Comparison of ENCODE assay signal across 8 cellular contexts in genomic region chr7:1123721-1124120, GRCh38. TPM values are rescaled to one million over a fixed set of nuclear protein-coding genes. Genes with fewer than 3 reads are reported as not detected.
DNase-seq lines count a peak whose midpoint lies in the region; ATAC-seq, FAIRE-seq and TF ChIP-seq lines count a peak whose summit lies in the region.

No MANE protein-coding gene starts in this region.

- TF ChIP-seq CTCF in K562 (IDR thresholded peaks at IDR 0.05 in 2 of 3, conservative IDR thresholded peaks at IDR 0.05 in 1 of 3; ENCODE audit: insufficient read depth in 2 of 3, low read depth in 1 of 3, low read length in 3 of 3) = no peak

- DNase-seq in Daoy (ENCODE audit: low read depth) (peak; percentile 87), K562 (ENCODE audit: extremely low read depth in 1 of 4, low spot score in 3 of 4) (no peak), hippocampal formation (lab: John Stamatoyannopoulos, UW) (peak; percentile 60 to 63), pulmonary artery endothelial cell (ENCODE audit: low read depth, low spot score) (peak; percentile 81), DMS53 treated with DMSO at 0.1 percent for 48 hours (lab: John Stamatoyannopoulos, UW; ENCODE audit: unreplicated experiment) (no peak), DMS153 (lab: John Stamatoyannopoulos, UW) (no peak)
- DNase-seq in effector memory CD4-positive, alpha-beta T cell = no peak
- no peak for DNase-seq in stimulated activated CD4-positive, alpha-beta T cell treated with anti-CD3 and anti-CD28 coated beads, Interleukin-15, amount 100 ng/mL, for 24 hours

- peaks cover 0 to 22% of the 10 kb centered on the region in 2 experiments; a peak in 2 of 5 replicates for H3K4me1 ChIP-seq in K562 (replicated peaks in 1 of 2; ENCODE audit: control insufficient read depth in 2 of 2, insufficient read depth in 2 of 2, low read length in 2 of 2)
- H3K4me1 ChIP-seq in effector memory CD4-positive, alpha-beta T cell (ENCODE audit: control insufficient read depth, insufficient read depth, low read length, poor library complexity, severe bottlenecking) = no peaks in the 10 kb centered on the region

- in situ Hi-C loops in K562 (cut with MboI) = no loop called here

- TF ChIP-seq RAD21 in K562 (CRISPR knock-in tag; conservative IDR thresholded peaks at IDR 0.05 in 1 of 2, IDR thresholded peaks at IDR 0.05 in 1 of 2) = no peak

- FAIRE-seq in K562 (lab: Jason Lieb, UNC) = no peak

- H3K4me3 ChIP-seq in K562 = no peak overlapping the region
- no peak overlapping the region for H3K4me3 ChIP-seq in effector memory CD4-positive, alpha-beta T cell (ENCODE audit: insufficient read depth, low read depth, low read length, poor library complexity, severe bottlenecking)

- no peak overlapping the region for H2AFZ ChIP-seq in K562 (ENCODE audit: low read depth, low read length)

- no peaks in the 10 kb centered on the region for H3K9me3 ChIP-seq in K562 (replicated peaks; ENCODE audit: control insufficient read depth, insufficient read depth, low read depth, low read length)
- no peaks in the 10 kb centered on the region for H3K9me3 ChIP-seq in effector memory CD4-positive, alpha-beta T cell (ENCODE audit: control insufficient read depth, low read length)

- H4K20me1 ChIP-seq in K562 (replicated peaks; ENCODE audit: control insufficient read depth, insufficient read depth, low read length) = no peaks in the 10 kb centered on the region

- intact Hi-C loops in K562 (cut with micrococcal nuclease) = no loop called here

- H3K27ac ChIP-seq in K562 (ENCODE audit: extremely low read depth, low read depth, low read length) = no peak overlapping the region
- H3K27ac ChIP-seq in effector memory CD4-positive, alpha-beta T cell (ENCODE audit: insufficient read depth, low read length, poor library complexity, severe bottlenecking) = no peak overlapping the region

- TF ChIP-seq POLR2A in K562 (conservative IDR thresholded peaks at IDR 0.05) = no peak

- CTCF ChIA-PET in K562 (lab: Yijun Ruan, JAX; ENCODE audit: low intra/inter-chr PET ratio) = no interaction called here

- no peak for ATAC-seq in K562

- H3K79me2 ChIP-seq in K562 (ENCODE audit: control insufficient read depth, insufficient read depth, low read length) = peaks cover 11% of the 10 kb centered on the region; the same call in 2 of the 3 replicates

- POLR2A ChIA-PET in K562 (lab: Yijun Ruan, JAX) = interaction anchor here (0.6 to 1.0 kb wide), 3 partner anchors 13 to 15 kb away, joined by 3 to 4 read pairs (median 3); no protein-coding TSS in a partner anchor

- H3K4me2 ChIP-seq in K562 (ENCODE audit: insufficient read depth, low read length) = no peak overlapping the region

- TF ChIP-seq EP300 in K562 (IDR thresholded peaks at IDR 0.05; ENCODE audit: low read length) = no peak

- no peaks in the 10 kb centered on the region for H3K27me3 ChIP-seq in K562 (ENCODE audit: control insufficient read depth in 2 of 2, insufficient read depth in 2 of 2, low read length in 2 of 2)
- H3K27me3 ChIP-seq in effector memory CD4-positive, alpha-beta T cell (replicated peaks; ENCODE audit: control insufficient read depth, insufficient read depth, low read length, poor library complexity, severe bottlenecking) = no peaks in the 10 kb centered on the region

- H3K9ac ChIP-seq in K562 (ENCODE audit: insufficient read depth in 1 of 2, low read depth in 2 of 2, low read length in 2 of 2) = peak overlapping the region in 1 of 2 experiments; percentile 61; a peak in 1 of 4 replicates

- WGBS in K562 (ENCODE audit: insufficient coverage, low coverage, missing lambda C conversion rate) = 79% methylated on average over 17 of the region's 17 CpGs

- BruUV-seq in K562 (replicated peaks; lab: Mats Ljungman, UMichigan) = no TSS peak

- no peaks in the 10 kb centered on the region for H3K9me1 ChIP-seq in K562 (ENCODE audit: control insufficient read depth, insufficient read depth, low read length)

- peaks cover 23% of the 10 kb centered on the region for H3K36me3 ChIP-seq in K562 (ENCODE audit: control insufficient read depth, insufficient read depth, low read length)
- H3K36me3 ChIP-seq in effector memory CD4-positive, alpha-beta T cell (ENCODE audit: control insufficient read depth, insufficient read depth, low read length) = peaks cover 5% of the 10 kb centered on the region

TF ChIP-seq in K562, 482 proteins besides CTCF, POLR2A, EP300 and RAD21:
- TF ChIP-seq HCFC1 (IDR thresholded peaks at IDR 0.05; ENCODE audit: low read depth, low read length) (no peak), EWSR1 (IDR thresholded peaks at IDR 0.05; ENCODE audit: borderline replicate concordance, low read depth, partially characterized antibody) (no peak)
- TF ChIP-seq, protein P1, sequence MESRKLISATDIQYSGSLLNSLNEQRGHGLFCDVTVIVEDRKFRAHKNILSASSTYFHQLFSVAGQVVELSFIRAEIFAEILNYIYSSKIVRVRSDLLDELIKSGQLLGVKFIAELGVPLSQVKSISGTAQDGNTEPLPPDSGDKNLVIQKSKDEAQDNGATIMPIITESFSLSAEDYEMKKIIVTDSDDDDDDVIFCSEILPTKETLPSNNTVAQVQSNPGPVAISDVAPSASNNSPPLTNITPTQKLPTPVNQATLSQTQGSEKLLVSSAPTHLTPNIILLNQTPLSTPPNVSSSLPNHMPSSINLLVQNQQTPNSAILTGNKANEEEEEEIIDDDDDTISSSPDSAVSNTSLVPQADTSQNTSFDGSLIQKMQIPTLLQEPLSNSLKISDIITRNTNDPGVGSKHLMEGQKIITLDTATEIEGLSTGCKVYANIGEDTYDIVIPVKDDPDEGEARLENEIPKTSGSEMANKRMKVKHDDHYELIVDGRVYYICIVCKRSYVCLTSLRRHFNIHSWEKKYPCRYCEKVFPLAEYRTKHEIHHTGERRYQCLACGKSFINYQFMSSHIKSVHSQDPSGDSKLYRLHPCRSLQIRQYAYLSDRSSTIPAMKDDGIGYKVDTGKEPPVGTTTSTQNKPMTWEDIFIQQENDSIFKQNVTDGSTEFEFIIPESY (CRISPR knock-in tag; IDR thresholded peaks at IDR 0.05) = peak; percentile 88

RNA-seq across cellular contexts. Expression of gene GPER1, which starts 35.8 kb away (rescaled TPM):
- total RNA-seq in Daoy (2014; rRNA removed; shearing (Covaris generic)) = 0.40 and 4.5 TPM in 2 replicates
- 0.18 and 0.28 TPM in 2 replicates for total RNA-seq in K562 (2011; cell fraction: chromatin; rRNA removed; ENCODE audit: low replicate concordance)
- total RNA-seq in K562 (2011; cell fraction: nucleolus; rRNA removed) = 0.17 TPM in 1 of 2 replicates, not detected in the other
- total RNA-seq in K562 (2011; cell fraction: nucleoplasm; rRNA removed) = not detected in 2 replicates
- total RNA-seq in K562 (2014; rRNA removed) (0.08 and 0.09 TPM in 2 replicates), K562 (2014; rRNA removed; fragmentation: Illumina TruSeq; extraction: Trizol) (not detected in 2 replicates), K562 (2015; rRNA removed; fragmentation: Illumina TruSeq; extraction: Trizol) (0.04 TPM in 1 of 2 replicates, not detected in the other), K562 (2021) (0.11 TPM in 1 of 2 replicates, not detected in the other), pulmonary artery endothelial cell (0.46 and 2.0 TPM in 2 replicates)
- polyA plus RNA-seq in K562 (2011; rRNA removed) (0.08 and 0.14 TPM in 2 replicates), K562 (2014; fragmentation: Illumina TruSeq; extraction: Trizol) (not detected in 2 replicates), K562 (2014; fragmentation: Nextera tagmentation; extraction: Ambion mirVana) (not detected), K562 (2014; rRNA removed) (not detected in 2 replicates)
- polyA plus RNA-seq in K562 (2011; cell fraction: cytosol; rRNA removed) = 0.03 and 0.19 TPM in 2 replicates
- polyA plus RNA-seq in K562 (2011; cell fraction: nucleus; rRNA removed) = 0.09 TPM in 1 of 2 replicates, not detected in the other
- 0.18 and 0.21 TPM in 2 replicates for polyA plus RNA-seq in K562 (2012)
- polyA minus RNA-seq in K562 (2011; rRNA and poly(A)+ RNA removed) = 0.36 TPM in 1 of 2 replicates, not detected in the other
- not detected in 2 replicates for polyA minus RNA-seq in K562 (2011; cell fraction: cytosol; rRNA and poly(A)+ RNA removed)
- 0.13 TPM in 1 of 2 replicates, not detected in the other for polyA minus RNA-seq in K562 (2011; cell fraction: nucleus; rRNA and poly(A)+ RNA removed)

RNA-seq across cellular contexts. Expression of gene ZFAND2A, which starts 36.3 kb away (rescaled TPM):
- 51.4 and 57.3 TPM in 2 replicates for total RNA-seq in Daoy (2014; rRNA removed; shearing (Covaris generic))
- total RNA-seq in K562 (2011; cell fraction: chromatin; rRNA removed; ENCODE audit: low replicate concordance) = 26.3 and 37.7 TPM in 2 replicates
- total RNA-seq in K562 (2011; cell fraction: nucleolus; rRNA removed) = 23.7 and 28.0 TPM in 2 replicates
- 27.5 and 34.4 TPM in 2 replicates for total RNA-seq in K562 (2011; cell fraction: nucleoplasm; rRNA removed)
- total RNA-seq in K562 (2014; rRNA removed) (19.9 and 23.1 TPM in 2 replicates), K562 (2014; rRNA removed; fragmentation: Illumina TruSeq; extraction: Trizol) (16.6 and 16.8 TPM in 2 replicates), K562 (2015; rRNA removed; fragmentation: Illumina TruSeq; extraction: Trizol) (20.0 and 21.2 TPM in 2 replicates), K562 (2021) (20.6 and 22.3 TPM in 2 replicates), pulmonary artery endothelial cell (14.3 and 24.7 TPM in 2 replicates)
- polyA plus RNA-seq in K562 (2011; rRNA removed) (31.7 and 33.7 TPM in 2 replicates), K562 (2014; fragmentation: Illumina TruSeq; extraction: Trizol) (21.5 and 26.1 TPM in 2 replicates), K562 (2014; fragmentation: Nextera tagmentation; extraction: Ambion mirVana) (10 to 100 TPM; 54.3 to 56.8 TPM), K562 (2014; rRNA removed) (26.2 and 27.3 TPM in 2 replicates)
- 20.8 and 27.0 TPM in 2 replicates for polyA plus RNA-seq in K562 (2011; cell fraction: cytosol; rRNA removed)
- 25.8 and 30.3 TPM in 2 replicates for polyA plus RNA-seq in K562 (2011; cell fraction: nucleus; rRNA removed)
- 24.8 and 25.2 TPM in 2 replicates for polyA plus RNA-seq in K562 (2012)
- polyA minus RNA-seq in K562 (2011; rRNA and poly(A)+ RNA removed) = 11.8 and 19.2 TPM in 2 replicates
- 7.3 and 7.9 TPM in 2 replicates for polyA minus RNA-seq in K562 (2011; cell fraction: cytosol; rRNA and poly(A)+ RNA removed)
- 13.1 and 18.9 TPM in 2 replicates for polyA minus RNA-seq in K562 (2011; cell fraction: nucleus; rRNA and poly(A)+ RNA removed)

Comparison
In these comparisons a context has a peak if more than half of its experiments do, and no peak if none do; other contexts are left out.
1. DNase-seq: peak in Daoy (single experiment), hippocampal formation (2 of 2) and pulmonary artery endothelial cell (single experiment); none in K562 (0 of 4), effector memory CD4-positive, alpha-beta T cell (0 of 3), DMS53 treated with DMSO at 0.1 percent for 48 hours (single experiment), stimulated activated CD4-positive, alpha-beta T cell treated with anti-CD3 and anti-CD28 coated beads, Interleukin-15, amount 100 ng/mL, for 24 hours (single experiment) and DMS153 (single experiment).